ENCODE assay signal across 22 cellular contexts in the genomic region with DNA sequence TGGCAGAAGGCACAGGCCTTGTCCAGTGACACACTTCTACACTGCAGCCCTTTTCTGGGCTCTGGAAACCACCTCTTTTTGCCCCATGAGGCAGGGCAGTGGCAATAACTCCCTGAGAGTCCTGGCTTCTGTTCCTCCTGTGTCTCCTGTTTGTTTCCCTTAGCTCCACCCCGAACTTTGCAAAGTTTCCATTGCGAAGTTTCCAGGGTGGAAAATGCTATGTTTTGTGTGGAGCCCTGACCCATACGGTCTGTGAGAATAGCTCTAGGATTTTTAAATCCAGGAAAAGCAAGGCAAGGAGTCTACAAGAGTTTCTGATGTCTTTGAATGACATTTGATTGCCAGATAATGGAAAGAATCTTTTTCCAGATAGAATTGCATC.
"Had no signal": no experiment of that assay in that cellular context is flagged by ENCODE, and none has a peak within 500 bp of the region (broad histone marks: within the 10 kb centered on the region; RNA-seq: fewer than 3 reads in every experiment).

No MANE protein-coding gene starts in this region.

- H3K9me3 ChIP-seq: colonic mucosa, left ventricle myocardium inferior, stomach, transverse colon had no signal

- DNase-seq: activated CD4-positive, alpha-beta T cell treated with anti-CD3 and anti-CD28 coated beads, Interleukin-2, amount 50 U/mL, for 4 hours; activated CD8-positive, alpha-beta memory T cell treated with anti-CD3 and anti-CD28 coated beads for 24 hours; activated CD8-positive, alpha-beta memory T cell treated with anti-CD3 and anti-CD28 coated beads, Interleukin-2, amount 50 U/mL, for 4 hours; activated naive CD4-positive, alpha-beta T cell; activated T-cell treated with anti-CD3 and anti-CD28 coated beads, Interleukin-2, amount 50 U/mL, for 24 hours; colonic mucosa; foreskin melanocyte; immature natural killer cell; left ventricle myocardium inferior; natural killer cell; retina; stimulated activated CD4-positive, alpha-beta T cell treated with anti-CD3 and anti-CD28 coated beads, Interleukin-1b, Interleukin-23, amount 100 ng/mL, for 48 hours; stomach; T-helper 1 cell; transverse colon had no signal

- H2AFZ ChIP-seq: hepatocyte had no signal

- H3K27ac Mint-ChIP-seq: activated naive CD8-positive, alpha-beta T cell; activated T-cell treated with anti-CD3 and anti-CD28 coated beads, Interleukin-2, amount 50 U/mL, for 24 hours; activated T-helper 2 cell treated with anti-CD3 and anti-CD28 coated beads, Interferon-gamma antibody, Interleukin-2, Interleukin-4, amounts not matched to agents 10 μg/mL and 5 μg/mL and 100 μg/mL, durations not matched to agents 14 hours and 24 hours and 36 hours; immature natural killer cell; mesothelial cell of epicardium; natural killer cell; progenitor cell of endocrine pancreas; stimulated activated effector memory CD8-positive, alpha-beta T cell treated with anti-CD3 and anti-CD28 coated beads, Interleukin-12 subunit alpha, Interleukin-12 subunit beta, amount 100 ng/mL, for 72 hours; WTC11 had no signal

- H3K4me3 ChIP-seq: colonic mucosa, hepatocyte, left ventricle myocardium inferior, stomach, transverse colon had no signal

- H3K27me3 ChIP-seq: colonic mucosa, hepatocyte, stomach, transverse colon had no signal

- H3K4me3 Mint-ChIP-seq: activated naive CD8-positive, alpha-beta T cell; activated T-cell treated with anti-CD3 and anti-CD28 coated beads, Interleukin-2, amount 50 U/mL, for 24 hours; immature natural killer cell; mesothelial cell of epicardium; natural killer cell; stimulated activated effector memory CD8-positive, alpha-beta T cell treated with anti-CD3 and anti-CD28 coated beads, Interleukin-12 subunit alpha, Interleukin-12 subunit beta, amount 100 ng/mL, for 72 hours; WTC11 had no signal

- H3K4me2 ChIP-seq: hepatocyte had no signal

- H3K9me3 Mint-ChIP-seq: activated T-cell treated with anti-CD3 and anti-CD28 coated beads, Interleukin-2, amount 50 U/mL, for 24 hours; activated T-helper 2 cell treated with anti-CD3 and anti-CD28 coated beads, Interferon-gamma antibody, Interleukin-2, Interleukin-4, amounts not matched to agents 10 μg/mL and 5 μg/mL and 100 μg/mL, durations not matched to agents 14 hours and 24 hours and 36 hours; immature natural killer cell; mesothelial cell of epicardium; natural killer cell; stimulated activated effector memory CD8-positive, alpha-beta T cell treated with anti-CD3 and anti-CD28 coated beads, Interleukin-12 subunit alpha, Interleukin-12 subunit beta, amount 100 ng/mL, for 72 hours had no signal

- H3K4me1 Mint-ChIP-seq: immature natural killer cell; natural killer cell; stimulated activated effector memory CD8-positive, alpha-beta T cell treated with anti-CD3 and anti-CD28 coated beads, Interleukin-12 subunit alpha, Interleukin-12 subunit beta, amount 100 ng/mL, for 72 hours; WTC11 had no signal

- H3K27ac ChIP-seq: colonic mucosa, left ventricle myocardium inferior, transverse colon had no signal

- H3K4me1 ChIP-seq: colonic mucosa, left ventricle myocardium inferior, stomach, transverse colon had no signal

- H3K36me3 ChIP-seq: colonic mucosa, left ventricle myocardium inferior, stomach, transverse colon had no signal

- H3K36me3 Mint-ChIP-seq: activated naive CD8-positive, alpha-beta T cell; immature natural killer cell; mesothelial cell of epicardium; natural killer cell; stimulated activated effector memory CD8-positive, alpha-beta T cell treated with anti-CD3 and anti-CD28 coated beads, Interleukin-12 subunit alpha, Interleukin-12 subunit beta, amount 100 ng/mL, for 72 hours had no signal

- H3K79me2 ChIP-seq: hepatocyte had no signal

- H3K27me3 Mint-ChIP-seq: progenitor cell of endocrine pancreas had no signal

- ATAC-seq: natural killer cell; stimulated activated effector memory CD8-positive, alpha-beta T cell treated with anti-CD3 and anti-CD28 coated beads, Interleukin-12 subunit alpha, Interleukin-12 subunit beta, amount 100 ng/mL, for 72 hours; WTC11 had no signal
